ENCODE assay signal across 8 cellular contexts in the genomic region with DNA sequence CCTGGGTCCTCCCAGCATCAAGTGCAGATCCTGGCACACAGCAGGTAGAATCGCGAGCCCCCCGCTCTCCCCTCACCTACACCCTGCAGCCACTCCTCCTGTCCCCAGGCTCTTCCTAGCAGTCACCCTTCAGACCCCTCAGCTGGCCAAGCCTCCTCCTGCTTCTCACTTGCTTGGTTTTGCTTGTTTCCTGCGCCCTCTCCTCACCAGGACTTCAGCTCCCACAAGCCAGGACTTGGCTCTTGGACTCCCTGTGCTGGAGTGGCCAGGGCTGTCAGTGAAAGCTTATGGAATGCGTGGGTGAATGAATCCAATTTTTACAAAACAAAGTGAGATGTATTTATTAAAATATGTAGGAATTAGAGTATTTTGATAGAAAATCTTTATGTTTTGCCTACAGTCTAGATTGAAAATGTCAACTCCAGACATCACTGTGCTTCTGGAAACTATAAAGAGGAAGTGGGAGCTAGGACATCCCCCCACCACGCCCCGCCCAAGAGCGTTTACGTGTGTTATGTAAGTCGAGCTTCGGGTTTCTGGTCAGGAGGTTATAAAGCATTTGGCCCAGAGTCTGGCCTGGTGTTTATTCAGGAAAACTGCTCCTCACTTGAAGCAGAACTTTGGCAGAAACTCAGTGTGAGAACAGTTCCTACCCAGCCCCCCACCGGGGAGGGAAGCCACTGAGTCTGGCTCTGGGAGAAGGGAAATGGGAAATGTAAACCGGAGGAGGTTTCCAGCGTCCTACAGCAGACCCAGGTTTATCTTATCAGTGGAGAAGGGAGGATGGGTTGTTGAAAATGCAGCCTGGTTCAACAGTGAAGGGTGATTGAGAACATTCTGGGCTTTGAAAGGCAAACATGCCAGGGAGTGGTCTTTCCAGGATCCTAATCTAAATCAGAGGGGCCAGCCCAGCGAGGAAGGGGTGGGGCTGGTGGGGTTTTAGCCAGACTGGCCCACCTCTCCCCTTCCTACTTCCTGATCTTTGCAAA. TPM values are rescaled to one million over a fixed set of nuclear protein-coding genes. Genes with fewer than 3 reads are reported as not detected.
A peak's percentile ranks its signal among the peaks of the same experiment; 100 is the strongest.
DNase-seq lines count a peak whose midpoint lies in the region; ATAC-seq and TF ChIP-seq lines count a peak whose summit lies in the region.

No MANE protein-coding gene starts in this region.

- H3K79me2 ChIP-seq in mammary epithelial cell (ENCODE audit: insufficient read depth, low read length): no peaks in the 10 kb centered on the region

- in situ Hi-C loops in mammary epithelial cell (cut with MboI; ENCODE audit: low sequenced_read_pairs in 2 of 2): no loop called here

- DNase-seq in EH (ENCODE audit: low read depth) (peak; percentile 63), HCEC 1CT (peak; percentile 60), NCI-H510A (lab: John Stamatoyannopoulos, UW) (peak; percentile 42), mammary epithelial cell (peak; percentile 39), left lobe of liver (ENCODE audit: low spot score) (peak; percentile 94), stromal cell of bone marrow (ENCODE audit: low read depth) (peak; percentile 63)
- no peak for DNase-seq in activated CD4-positive, alpha-beta T cell treated with anti-CD3 and anti-CD28 coated beads for 48 hours
- no peak for DNase-seq in effector CD8-positive, alpha-beta T cell (lab: John Stamatoyannopoulos, UW)

- H2AFZ ChIP-seq in mammary epithelial cell (ENCODE audit: low read depth, low read length): peak overlapping the region; percentile 34

- no peaks in the 10 kb centered on the region for H3K27me3 ChIP-seq in mammary epithelial cell (ENCODE audit: insufficient read depth, low read length)

- H3K36me3 ChIP-seq in mammary epithelial cell (ENCODE audit: insufficient read depth, low read length): no peaks in the 10 kb centered on the region

- dilution Hi-C loops in mammary epithelial cell (cut with HindIII; ENCODE audit: low sequenced_read_pairs): loop anchor here (5.0 kb wide), 1 partner anchor 33 kb away; no protein-coding TSS in a partner anchor

- H3K27ac ChIP-seq in mammary epithelial cell (ENCODE audit: insufficient read depth, low read depth, low read length): no peak overlapping the region

- TF ChIP-seq CTCF in mammary epithelial cell (conservative IDR thresholded peaks at IDR 0.05 in 1 of 2, IDR thresholded peaks at IDR 0.05 in 1 of 2; ENCODE audit: extremely low read depth in 1 of 2, insufficient read depth in 1 of 2, low read depth in 1 of 2, low read length in 2 of 2): no peak

- BruUV-seq in mammary epithelial cell (replicated peaks; lab: Mats Ljungman, UMichigan): no TSS peak

- no peaks in the 10 kb centered on the region for H3K9me3 ChIP-seq in mammary epithelial cell (replicated peaks; ENCODE audit: insufficient read depth, low read length)

- ATAC-seq in left lobe of liver: peak; percentile 52

- no peak overlapping the region for H3K9ac ChIP-seq in mammary epithelial cell (ENCODE audit: insufficient read depth, low read length)

- H4K20me1 ChIP-seq in mammary epithelial cell (ENCODE audit: insufficient read depth, low read length): no peaks in the 10 kb centered on the region

- H3K4me1 ChIP-seq in mammary epithelial cell (ENCODE audit: insufficient read depth, low read length): peaks cover 25% of the 10 kb centered on the region

- whole genome bisulfite sequencing in mammary epithelial cell (ENCODE audit: low coverage, missing lambda C conversion rate): 48% methylated on average over 13 of the region's 15 CpGs

- CTCF ChIA-PET in mammary epithelial cell (lab: Charles Lee; ENCODE audit: low non-redundant PET): no interaction called here

- intact Hi-C loops in mammary epithelial cell (cut with micrococcal nuclease): no loop called here

- peak overlapping the region; percentile 14 for H3K4me2 ChIP-seq in mammary epithelial cell (ENCODE audit: insufficient read depth, low read depth, low read length)

- no peak overlapping the region for H3K4me3 ChIP-seq in mammary epithelial cell (replicated peaks in 1 of 3; ENCODE audit: insufficient read depth in 1 of 3, low read depth in 2 of 3, low read length in 3 of 3)

RNA-seq across cellular contexts. Expression of a gene that starts 8.8 kb away (rescaled TPM):
- total RNA-seq in mammary epithelial cell (under 1 TPM in 1 of 2 donors, not detected in 1; 0.38 TPM), left lobe of liver (1,121 TPM)
- not detected for polyA plus RNA-seq in mammary epithelial cell
- polyA minus RNA-seq in mammary epithelial cell: not detected

Comparison
In these comparisons a context has a peak if more than half of its experiments do, and no peak if none do; other contexts are left out.
1. DNase-seq: peak in EH (single experiment), HCEC 1CT (single experiment), NCI-H510A (single experiment), mammary epithelial cell (single experiment), left lobe of liver (single experiment) and stromal cell of bone marrow (single experiment); none in activated CD4-positive, alpha-beta T cell treated with anti-CD3 and anti-CD28 coated beads for 48 hours (single experiment) and effector CD8-positive, alpha-beta T cell (single experiment).
2. RNA of a gene that starts 8.8 kb away (total RNA-seq): 1,121 TPM in left lobe of liver (single experiment); 0.38 TPM in mammary epithelial cell; every median in the first group is over 100 times any median in the second.